Comparison of ENCODE assay signal across 15 cellular contexts in the genomic region with DNA sequence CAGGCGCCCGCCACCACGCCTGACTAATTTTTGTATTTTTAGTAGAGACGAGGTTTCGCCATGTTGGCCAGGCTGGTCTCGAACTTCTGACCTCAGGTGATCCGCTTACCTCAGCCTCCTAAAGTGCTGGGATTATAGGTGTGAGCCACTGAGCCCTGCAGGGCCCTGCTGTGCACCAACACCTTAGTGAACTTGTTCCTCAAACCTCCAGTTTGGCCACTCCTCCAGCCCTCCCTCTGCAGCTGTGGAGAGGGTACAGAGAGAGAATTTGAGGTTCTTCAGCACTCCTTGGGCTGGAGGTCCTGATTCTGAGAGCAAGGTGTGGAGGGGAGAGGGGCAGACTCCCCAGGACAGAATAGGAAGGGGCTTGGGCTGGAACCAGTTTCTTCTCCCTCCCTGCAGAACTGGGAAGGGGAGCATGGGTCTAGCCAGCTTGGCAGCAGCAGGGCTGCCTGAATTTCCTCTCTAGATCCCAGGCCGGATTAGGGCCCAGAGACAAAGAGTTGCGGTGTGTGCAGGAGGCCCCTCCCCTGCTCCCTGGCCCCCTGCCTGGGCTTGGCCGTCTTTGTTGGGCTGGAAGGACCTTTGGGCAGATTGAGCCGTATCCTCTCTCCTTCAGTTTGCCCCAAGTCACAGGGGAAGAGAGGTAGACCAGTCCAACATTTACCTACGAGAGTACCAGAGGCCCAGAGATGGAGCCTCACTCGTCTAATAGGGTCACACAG. TPM values are rescaled to one million over a fixed set of nuclear protein-coding genes. Genes with fewer than 3 reads are reported as not detected.
DNase-seq lines count a peak whose midpoint lies in the region; ATAC-seq, FAIRE-seq and TF ChIP-seq lines count a peak whose summit lies in the region.
"Had no signal": no experiment of that assay in that cellular context is flagged by ENCODE, and none has a peak within 500 bp of the region (broad histone marks: within the 10 kb centered on the region; RNA-seq: fewer than 3 reads in every experiment).

No MANE protein-coding gene starts in this region.

- H3K27me3 Mint-ChIP-seq in stimulated activated naive CD8-positive, alpha-beta T cell treated with anti-CD3 and anti-CD28 coated beads, Interleukin-15, Interleukin-2, amounts not matched to agents 100 ng/mL and 50 ng/mL, for 24 hours: peaks cover 13% of the 10 kb centered on the region

- H3K9ac ChIP-seq in K562 (ENCODE audit: insufficient read depth in 1 of 2, low read depth in 2 of 2, low read length in 2 of 2): peak overlapping the region in 1 of 2 experiments; percentile 55; a peak in 2 of 4 replicates

- H3K4me3 ChIP-seq in K562: no peak overlapping the region
- no peak overlapping the region for H3K4me3 ChIP-seq in mucosa of descending colon
- H3K4me3 ChIP-seq: SJSA1 had no signal

- WGBS in K562 (ENCODE audit: insufficient coverage, low coverage, missing lambda C conversion rate): 52% methylated on average over 13 of the region's 13 CpGs

- TF ChIP-seq EP300 in K562 (IDR thresholded peaks at IDR 0.05; ENCODE audit: low read length): no peak

- no peaks in the 10 kb centered on the region for H3K27me3 ChIP-seq in K562 (ENCODE audit: control insufficient read depth in 2 of 2, insufficient read depth in 2 of 2, low read length in 2 of 2)

- intact Hi-C loops in K562 (cut with micrococcal nuclease): no loop called here
- intact Hi-C loops in mucosa of descending colon (cut with DNase I, micrococcal nuclease): no loop called here

- H3K4me1 Mint-ChIP-seq in stimulated activated naive CD8-positive, alpha-beta T cell treated with anti-CD3 and anti-CD28 coated beads, Interleukin-15, Interleukin-2, amounts not matched to agents 100 ng/mL and 50 ng/mL, for 24 hours (ENCODE audit: low read depth): peaks cover 48% of the 10 kb centered on the region

- BruUV-seq in K562 (replicated peaks; lab: Mats Ljungman, UMichigan): no TSS peak

- H3K27ac ChIP-seq in K562 (ENCODE audit: extremely low read depth, low read depth, low read length): no peak overlapping the region
- H3K27ac ChIP-seq: SJSA1 had no signal

- DNase-seq in stimulated activated naive CD8-positive, alpha-beta T cell treated with anti-CD3 and anti-CD28 coated beads, Interleukin-15, Interleukin-2, amounts not matched to agents 100 U/mL and 50 U/mL, for 24 hours: no peak
- DNase-seq in K562 (ENCODE audit: extremely low read depth in 1 of 4, low spot score in 3 of 4) (no peak), mucosa of descending colon (peak in 2 of 3 donors; percentile 25 to 46), NCI-H2171 (lab: John Stamatoyannopoulos, UW) (no peak), NCI-H748 treated with DMSO at 0.1 percent for 48 hours (lab: John Stamatoyannopoulos, UW) (no peak), HUDEP-2 (lab: John Stamatoyannopoulos, UW; ENCODE audit: unreplicated experiment in 76 of 76) (no peak)
- DNase-seq: C1 segment of cervical spinal cord; NCI-H510A treated with DMSO at 0.1 percent for 48 hours; occipital lobe; stimulated activated CD4-positive, alpha-beta T cell treated with anti-CD3 and anti-CD28 coated beads, Interleukin-2, amount 100 ng/mL, for 24 hours had no signal

- no peak overlapping the region for H3K4me2 ChIP-seq in K562 (ENCODE audit: insufficient read depth, low read length)

- CTCF ChIA-PET in K562 (lab: Yijun Ruan, JAX; ENCODE audit: low intra/inter-chr PET ratio): no interaction called here

- peaks cover 19% of the 10 kb centered on the region for H3K79me2 ChIP-seq in K562 (ENCODE audit: control insufficient read depth, insufficient read depth, low read length)

- H2AFZ ChIP-seq in K562 (ENCODE audit: low read depth, low read length): peak overlapping the region; percentile 61; the same call in 1 of the 2 replicates

- no peak for TF ChIP-seq POLR2A in K562 (conservative IDR thresholded peaks at IDR 0.05)

- H3K4me3 Mint-ChIP-seq in stimulated activated naive CD8-positive, alpha-beta T cell treated with anti-CD3 and anti-CD28 coated beads, Interleukin-15, Interleukin-2, amounts not matched to agents 100 ng/mL and 50 ng/mL, for 24 hours: peak overlapping the region; percentile 20

- no peaks in the 10 kb centered on the region for H3K9me1 ChIP-seq in K562 (ENCODE audit: control insufficient read depth, insufficient read depth, low read length)

- peaks cover 14% of the 10 kb centered on the region; the same call in 2 of the 3 replicates for H3K36me3 ChIP-seq in K562 (ENCODE audit: control insufficient read depth, insufficient read depth, low read length)
- H3K36me3 ChIP-seq in mucosa of descending colon (ENCODE audit: low read depth): no peaks in the 10 kb centered on the region

- H4K20me1 ChIP-seq in K562 (replicated peaks; ENCODE audit: control insufficient read depth, insufficient read depth, low read length): no peaks in the 10 kb centered on the region; the same call in 1 of the 2 replicates

- TF ChIP-seq CTCF in K562 (IDR thresholded peaks at IDR 0.05 in 2 of 3, conservative IDR thresholded peaks at IDR 0.05 in 1 of 3; ENCODE audit: insufficient read depth in 2 of 3, low read depth in 1 of 3, low read length in 3 of 3): no peak
- TF ChIP-seq CTCF in mucosa of descending colon (IDR thresholded peaks at IDR 0.05): no peak

- in situ Hi-C loops in K562 (cut with MboI): no loop called here

- H3K27ac Mint-ChIP-seq in stimulated activated naive CD8-positive, alpha-beta T cell treated with anti-CD3 and anti-CD28 coated beads, Interleukin-15, Interleukin-2, amounts not matched to agents 100 ng/mL and 50 ng/mL, for 24 hours: no peak overlapping the region

- H3K9me3 Mint-ChIP-seq in stimulated activated naive CD8-positive, alpha-beta T cell treated with anti-CD3 and anti-CD28 coated beads, Interleukin-15, Interleukin-2, amounts not matched to agents 100 ng/mL and 50 ng/mL, for 24 hours: no peaks in the 10 kb centered on the region

- no peak for FAIRE-seq in K562 (lab: Jason Lieb, UNC)
- FAIRE-seq: bronchial epithelial cell, keratinocyte had no signal

- H3K36me3 Mint-ChIP-seq in stimulated activated naive CD8-positive, alpha-beta T cell treated with anti-CD3 and anti-CD28 coated beads, Interleukin-15, Interleukin-2, amounts not matched to agents 100 ng/mL and 50 ng/mL, for 24 hours (ENCODE audit: low read depth): peaks cover 6% of the 10 kb centered on the region

- H3K4me1 ChIP-seq in K562 (replicated peaks in 1 of 2; ENCODE audit: control insufficient read depth in 2 of 2, insufficient read depth in 2 of 2, low read length in 2 of 2): peaks cover 11 to 63% of the 10 kb centered on the region in 2 experiments
- peaks cover 26% of the 10 kb centered on the region for H3K4me1 ChIP-seq in mucosa of descending colon (ENCODE audit: low read depth)

- no peak for ATAC-seq in stimulated activated naive CD8-positive, alpha-beta T cell treated with anti-CD3 and anti-CD28 coated beads, Interleukin-15, Interleukin-2, amounts not matched to agents 100 U/mL and 50 U/mL, for 24 hours
- no peak for ATAC-seq in K562
- no peak for ATAC-seq in mucosa of descending colon
- no peak for ATAC-seq in HG03439 (IDR thresholded peaks at IDR 0.05; ENCODE audit: unreplicated experiment)

- no peak for TF ChIP-seq RAD21 in K562 (CRISPR knock-in tag; conservative IDR thresholded peaks at IDR 0.05 in 1 of 2, IDR thresholded peaks at IDR 0.05 in 1 of 2)

- no peaks in the 10 kb centered on the region for H3K9me3 ChIP-seq in K562 (replicated peaks; ENCODE audit: control insufficient read depth, insufficient read depth, low read depth, low read length)
- no peaks in the 10 kb centered on the region for H3K9me3 ChIP-seq in mucosa of descending colon

- POLR2A ChIA-PET in K562 (lab: Yijun Ruan, JAX): interaction anchor here (0.6 kb wide), 1 partner anchor 73 kb away, joined by 3 read pairs; a partner anchor contains a TSS

RNA-seq across cellular contexts. Expression of a gene that starts 2.3 kb away (rescaled TPM):
- 11.5 and 39.4 TPM in 2 replicates for total RNA-seq in K562 (2011; cell fraction: chromatin; rRNA removed; ENCODE audit: low replicate concordance)
- 47.2 and 58.2 TPM in 2 replicates for total RNA-seq in K562 (2011; cell fraction: nucleolus; rRNA removed)
- total RNA-seq in K562 (2011; cell fraction: nucleoplasm; rRNA removed): 22.8 and 24.3 TPM in 2 replicates
- total RNA-seq in K562 (2014; rRNA removed): 43.9 and 48.4 TPM in 2 replicates
- 6.0 and 8.9 TPM in 2 replicates for total RNA-seq in K562 (2014; rRNA removed; fragmentation: Illumina TruSeq; extraction: Trizol)
- 16.2 and 22.5 TPM in 2 replicates for total RNA-seq in K562 (2015; rRNA removed; fragmentation: Illumina TruSeq; extraction: Trizol)
- 33.7 and 37.3 TPM in 2 replicates for total RNA-seq in K562 (2021)
- polyA plus RNA-seq in K562 (2011; rRNA removed): 14.6 and 16.6 TPM in 2 replicates
- 17.9 and 33.5 TPM in 2 replicates for polyA plus RNA-seq in K562 (2011; cell fraction: cytosol; rRNA removed)
- polyA plus RNA-seq in K562 (2011; cell fraction: nucleus; rRNA removed): 42.7 and 61.1 TPM in 2 replicates
- 18.8 and 30.4 TPM in 2 replicates for polyA plus RNA-seq in K562 (2012)
- 7.5 and 20.4 TPM in 2 replicates for polyA plus RNA-seq in K562 (2014; fragmentation: Illumina TruSeq; extraction: Trizol)
- polyA plus RNA-seq in K562 (2014; fragmentation: Nextera tagmentation; extraction: Ambion mirVana): 1 to 10 TPM; 1.5 to 3.9 TPM
- 30.8 and 38.3 TPM in 2 replicates for polyA plus RNA-seq in K562 (2014; rRNA removed)
- 7.6 and 8.4 TPM in 2 replicates for polyA minus RNA-seq in K562 (2011; rRNA and poly(A)+ RNA removed)
- polyA minus RNA-seq in K562 (2011; cell fraction: cytosol; rRNA and poly(A)+ RNA removed): 15.4 and 23.8 TPM in 2 replicates
- polyA minus RNA-seq in K562 (2011; cell fraction: nucleus; rRNA and poly(A)+ RNA removed): 24.3 and 25.0 TPM in 2 replicates
- 10 to 100 TPM; 34.9 to 49.1 (median 39.7) TPM for total RNA-seq in mucosa of descending colon

RNA-seq across cellular contexts. Expression of a gene that starts 2.5 kb away (rescaled TPM):
- total RNA-seq in K562 (2011; cell fraction: chromatin; rRNA removed; ENCODE audit: low replicate concordance): 10.2 and 37.1 TPM in 2 replicates
- total RNA-seq in K562 (2011; cell fraction: nucleolus; rRNA removed): 31.2 and 41.2 TPM in 2 replicates
- 24.0 and 27.8 TPM in 2 replicates for total RNA-seq in K562 (2011; cell fraction: nucleoplasm; rRNA removed)
- total RNA-seq in K562 (2014; rRNA removed) (6.6 and 8.7 TPM in 2 replicates), K562 (2014; rRNA removed; fragmentation: Illumina TruSeq; extraction: Trizol) (1.7 and 2.5 TPM in 2 replicates), K562 (2015; rRNA removed; fragmentation: Illumina TruSeq; extraction: Trizol) (2.6 and 2.7 TPM in 2 replicates), K562 (2021) (12.6 and 14.1 TPM in 2 replicates), mucosa of descending colon (1 to 10 TPM; 1.9 to 2.9 (median 2.3) TPM)
- polyA plus RNA-seq in K562 (2011; rRNA removed) (7.2 and 12.7 TPM in 2 replicates), K562 (2014; fragmentation: Illumina TruSeq; extraction: Trizol) (8.9 and 16.3 TPM in 2 replicates), K562 (2014; fragmentation: Nextera tagmentation; extraction: Ambion mirVana) (under 1 TPM; 0.56 to 0.80 TPM), K562 (2014; rRNA removed) (12.4 and 15.8 TPM in 2 replicates)
- 14.0 and 25.6 TPM in 2 replicates for polyA plus RNA-seq in K562 (2011; cell fraction: cytosol; rRNA removed)
- 41.1 and 66.6 TPM in 2 replicates for polyA plus RNA-seq in K562 (2011; cell fraction: nucleus; rRNA removed)
- polyA plus RNA-seq in K562 (2012): 6.0 and 6.7 TPM in 2 replicates
- 2.7 and 3.1 TPM in 2 replicates for polyA minus RNA-seq in K562 (2011; rRNA and poly(A)+ RNA removed)
- 4.4 and 4.6 TPM in 2 replicates for polyA minus RNA-seq in K562 (2011; cell fraction: cytosol; rRNA and poly(A)+ RNA removed)
- 7.1 and 8.6 TPM in 2 replicates for polyA minus RNA-seq in K562 (2011; cell fraction: nucleus; rRNA and poly(A)+ RNA removed)
- total RNA-seq: SJSA1 had no signal

RNA-seq across cellular contexts. Expression of a gene that starts 12.9 kb away (rescaled TPM):
- total RNA-seq in K562 (2011; cell fraction: chromatin; rRNA removed; ENCODE audit: low replicate concordance): 1.1 and 7.5 TPM in 2 replicates
- total RNA-seq in K562 (2011; cell fraction: nucleolus; rRNA removed): 3.9 and 5.7 TPM in 2 replicates
- 3.1 and 4.0 TPM in 2 replicates for total RNA-seq in K562 (2011; cell fraction: nucleoplasm; rRNA removed)
- total RNA-seq in K562 (2014; rRNA removed) (1.5 TPM in 1 of 2 replicates, not detected in the other), K562 (2014; rRNA removed; fragmentation: Illumina TruSeq; extraction: Trizol) (not detected in 2 replicates), K562 (2015; rRNA removed; fragmentation: Illumina TruSeq; extraction: Trizol) (0.83 and 1.1 TPM in 2 replicates), K562 (2021) (0.76 and 1.1 TPM in 2 replicates), mucosa of descending colon (1 to 10 TPM in 2 of 3 donors, under 1 TPM in 1; 0.81 to 2.2 (median 1.5) TPM)
- polyA plus RNA-seq in K562 (2011; rRNA removed) (0.28 TPM in 1 of 2 replicates, not detected in the other), K562 (2014; fragmentation: Illumina TruSeq; extraction: Trizol) (0.25 TPM in 1 of 2 replicates, not detected in the other), K562 (2014; fragmentation: Nextera tagmentation; extraction: Ambion mirVana) (not detected), K562 (2014; rRNA removed) (not detected in 2 replicates)
- polyA plus RNA-seq in K562 (2011; cell fraction: cytosol; rRNA removed): 0.72 and 0.74 TPM in 2 replicates
- polyA plus RNA-seq in K562 (2011; cell fraction: nucleus; rRNA removed): 1.00 and 1.8 TPM in 2 replicates
- polyA plus RNA-seq in K562 (2012): 0.47 and 0.65 TPM in 2 replicates
- polyA minus RNA-seq in K562 (2011; rRNA and poly(A)+ RNA removed): 0.66 TPM in 1 of 2 replicates, not detected in the other
- not detected in 2 replicates for polyA minus RNA-seq in K562 (2011; cell fraction: cytosol; rRNA and poly(A)+ RNA removed)
- polyA minus RNA-seq in K562 (2011; cell fraction: nucleus; rRNA and poly(A)+ RNA removed): 4.4 and 5.3 TPM in 2 replicates

RNA-seq across cellular contexts. Expression of a gene that starts 34.5 kb away (rescaled TPM):
- total RNA-seq in K562 (2011; cell fraction: chromatin; rRNA removed; ENCODE audit: low replicate concordance): 1.4 and 6.4 TPM in 2 replicates
- 4.3 and 4.5 TPM in 2 replicates for total RNA-seq in K562 (2011; cell fraction: nucleolus; rRNA removed)
- 2.4 and 2.6 TPM in 2 replicates for total RNA-seq in K562 (2011; cell fraction: nucleoplasm; rRNA removed)
- total RNA-seq in K562 (2014; rRNA removed) (5.4 and 8.0 TPM in 2 replicates), K562 (2014; rRNA removed; fragmentation: Illumina TruSeq; extraction: Trizol) (0.89 and 1.5 TPM in 2 replicates), K562 (2015; rRNA removed; fragmentation: Illumina TruSeq; extraction: Trizol) (2.1 and 2.3 TPM in 2 replicates), K562 (2021) (6.6 and 6.9 TPM in 2 replicates), mucosa of descending colon (10 to 100 TPM in 1 of 3 donors, 1 to 10 TPM in 2; 1.6 to 12.3 (median 2.5) TPM)
- polyA plus RNA-seq in K562 (2011; rRNA removed) (2.5 and 3.9 TPM in 2 replicates), K562 (2014; fragmentation: Illumina TruSeq; extraction: Trizol) (2.9 and 4.0 TPM in 2 replicates), K562 (2014; fragmentation: Nextera tagmentation; extraction: Ambion mirVana) (under 1 TPM; 0.13 to 0.14 TPM), K562 (2014; rRNA removed) (4.3 and 4.9 TPM in 2 replicates)
- polyA plus RNA-seq in K562 (2011; cell fraction: cytosol; rRNA removed): 4.4 and 9.8 TPM in 2 replicates
- polyA plus RNA-seq in K562 (2011; cell fraction: nucleus; rRNA removed): 7.2 and 11.0 TPM in 2 replicates
- polyA plus RNA-seq in K562 (2012): 3.3 and 3.7 TPM in 2 replicates
- 1.6 and 1.7 TPM in 2 replicates for polyA minus RNA-seq in K562 (2011; rRNA and poly(A)+ RNA removed)
- 4.6 and 9.6 TPM in 2 replicates for polyA minus RNA-seq in K562 (2011; cell fraction: cytosol; rRNA and poly(A)+ RNA removed)
- 1.5 and 1.7 TPM in 2 replicates for polyA minus RNA-seq in K562 (2011; cell fraction: nucleus; rRNA and poly(A)+ RNA removed)

Comparison
In these comparisons a context has a peak if more than half of its experiments do, and no peak if none do; other contexts are left out.
1. DNase-seq: peak in mucosa of descending colon (2 of 3); none in stimulated activated naive CD8-positive, alpha-beta T cell treated with anti-CD3 and anti-CD28 coated beads, Interleukin-15, Interleukin-2, amounts not matched to agents 100 U/mL and 50 U/mL, for 24 hours (single experiment), K562 (0 of 4), NCI-H2171 (single experiment), NCI-H748 treated with DMSO at 0.1 percent for 48 hours (single experiment) and HUDEP-2 (0 of 76).